In the genomic region with DNA sequence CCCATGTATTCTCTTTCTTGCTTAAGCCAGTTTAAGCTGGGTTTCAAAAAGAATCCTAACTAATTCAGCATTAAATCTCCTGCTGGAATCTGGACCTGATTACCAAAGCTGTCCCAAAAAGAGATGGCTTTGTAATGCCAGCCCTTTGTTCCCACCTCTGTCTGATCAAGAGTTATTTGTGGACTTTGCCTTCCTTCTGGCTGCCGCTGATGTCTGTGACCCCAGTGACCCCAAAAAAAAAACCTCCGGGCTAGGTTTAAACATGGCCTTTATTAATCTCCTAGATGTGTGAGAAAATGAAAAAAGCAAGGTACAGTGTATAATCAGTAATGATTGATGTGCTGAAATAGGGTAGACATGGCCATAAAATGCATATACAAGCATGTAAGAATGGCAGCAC, we compare ENCODE assay signal across 1 cellular context.
TF ChIP-seq lines count a peak whose summit lies in the region.

No MANE protein-coding gene starts in this region.

TF ChIP-seq in GM23338, 12 proteins besides CTCF, POLR2A, EP300 and RAD21 (continued from another document):
- TF ChIP-seq, protein P1, sequence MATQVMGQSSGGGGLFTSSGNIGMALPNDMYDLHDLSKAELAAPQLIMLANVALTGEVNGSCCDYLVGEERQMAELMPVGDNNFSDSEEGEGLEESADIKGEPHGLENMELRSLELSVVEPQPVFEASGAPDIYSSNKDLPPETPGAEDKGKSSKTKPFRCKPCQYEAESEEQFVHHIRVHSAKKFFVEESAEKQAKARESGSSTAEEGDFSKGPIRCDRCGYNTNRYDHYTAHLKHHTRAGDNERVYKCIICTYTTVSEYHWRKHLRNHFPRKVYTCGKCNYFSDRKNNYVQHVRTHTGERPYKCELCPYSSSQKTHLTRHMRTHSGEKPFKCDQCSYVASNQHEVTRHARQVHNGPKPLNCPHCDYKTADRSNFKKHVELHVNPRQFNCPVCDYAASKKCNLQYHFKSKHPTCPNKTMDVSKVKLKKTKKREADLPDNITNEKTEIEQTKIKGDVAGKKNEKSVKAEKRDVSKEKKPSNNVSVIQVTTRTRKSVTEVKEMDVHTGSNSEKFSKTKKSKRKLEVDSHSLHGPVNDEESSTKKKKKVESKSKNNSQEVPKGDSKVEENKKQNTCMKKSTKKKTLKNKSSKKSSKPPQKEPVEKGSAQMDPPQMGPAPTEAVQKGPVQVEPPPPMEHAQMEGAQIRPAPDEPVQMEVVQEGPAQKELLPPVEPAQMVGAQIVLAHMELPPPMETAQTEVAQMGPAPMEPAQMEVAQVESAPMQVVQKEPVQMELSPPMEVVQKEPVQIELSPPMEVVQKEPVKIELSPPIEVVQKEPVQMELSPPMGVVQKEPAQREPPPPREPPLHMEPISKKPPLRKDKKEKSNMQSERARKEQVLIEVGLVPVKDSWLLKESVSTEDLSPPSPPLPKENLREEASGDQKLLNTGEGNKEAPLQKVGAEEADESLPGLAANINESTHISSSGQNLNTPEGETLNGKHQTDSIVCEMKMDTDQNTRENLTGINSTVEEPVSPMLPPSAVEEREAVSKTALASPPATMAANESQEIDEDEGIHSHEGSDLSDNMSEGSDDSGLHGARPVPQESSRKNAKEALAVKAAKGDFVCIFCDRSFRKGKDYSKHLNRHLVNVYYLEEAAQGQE (IDR thresholded peaks at IDR 0.05; ENCODE audit: unreplicated experiment), result no peak
- TF ChIP-seq ZNF331 (CRISPR knock-in tag; IDR thresholded peaks at IDR 0.05; ENCODE audit: low read depth), result no peak
- TF ChIP-seq EZH2 (IDR thresholded peaks at IDR 0.05; ENCODE audit: low read depth, unreplicated experiment), result no peak
- TF ChIP-seq CREB1 (CRISPR knock-in tag; IDR thresholded peaks at IDR 0.05; ENCODE audit: low read depth), result no peak
- no peak for TF ChIP-seq ZNF114 (CRISPR knock-in tag; IDR thresholded peaks at IDR 0.05)
- no peak for TF ChIP-seq ZNF462 (CRISPR knock-in tag; IDR thresholded peaks at IDR 0.05)
- TF ChIP-seq STAT1 (IDR thresholded peaks at IDR 0.05; ENCODE audit: unreplicated experiment), result no peak
- no peak for TF ChIP-seq ETS1 (IDR thresholded peaks at IDR 0.05)
